18 cellular contexts compared by ENCODE assay signal in the genomic region with DNA sequence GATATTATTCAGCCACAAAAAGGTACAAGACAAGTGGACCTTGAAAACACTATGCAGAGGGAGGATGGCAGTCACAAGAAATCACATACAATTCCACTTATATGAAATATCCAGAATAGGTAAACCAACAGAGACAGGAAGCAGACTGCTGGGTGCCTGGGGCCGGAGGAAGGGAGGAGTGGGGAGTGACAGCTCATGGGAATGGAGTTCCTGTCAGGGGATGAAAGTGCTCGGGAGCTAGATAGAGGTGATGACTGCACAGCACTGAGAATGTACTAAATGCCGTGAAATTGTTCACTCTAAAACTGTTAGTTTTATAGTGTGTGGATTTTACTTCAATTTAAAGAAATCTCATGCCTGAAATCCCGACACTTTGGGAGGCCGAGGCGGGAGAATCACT.
A peak's percentile ranks its signal among the peaks of the same experiment; 100 is the strongest.
DNase-seq lines count a peak whose midpoint lies in the region; ATAC-seq and TF ChIP-seq lines count a peak whose summit lies in the region.
"Had no signal": no experiment of that assay in that cellular context is flagged by ENCODE, and none has a peak within 500 bp of the region (broad histone marks: within the 10 kb centered on the region; RNA-seq: fewer than 3 reads in every experiment).

No MANE protein-coding gene starts in this region.

- no peaks in the 10 kb centered on the region for H3K9me3 Mint-ChIP-seq in CD8-positive, alpha-beta memory T cell
- H3K9me3 Mint-ChIP-seq in activated T-cell treated with anti-CD3 and anti-CD28 coated beads, Interleukin-2, amount 50 U/mL, for 24 hours = no peaks in the 10 kb centered on the region
- H3K9me3 Mint-ChIP-seq: type B pancreatic cell had no signal

- no TSS peak for BruUV-seq in PC-3 (replicated peaks; lab: Mats Ljungman, UMichigan)

- CTCF ChIA-PET in CD8-positive, alpha-beta memory T cell (lab: Charles Lee) = interaction anchor here (3.0 kb wide), 1 partner anchor 11 kb away, joined by 11 read pairs; no protein-coding TSS in a partner anchor
- CTCF ChIA-PET in PC-3 (lab: Charles Lee) = no interaction called here

- H3K36me3 ChIP-seq in ACC112 (ENCODE audit: insufficient read depth, low read length) (no peaks in the 10 kb centered on the region), PC-3 (ENCODE audit: low read depth, low read length) (no peaks in the 10 kb centered on the region), vagina (no peaks in the 10 kb centered on the region), osteoblast (ENCODE audit: insufficient read depth, low read length) (no peaks in the 10 kb centered on the region), tibial nerve (no peaks in the 10 kb centered on the region)
- H3K36me3 ChIP-seq in CD8-positive, alpha-beta memory T cell (ENCODE audit: insufficient read depth, low read length) = no peaks in the 10 kb centered on the region

- TF ChIP-seq CTCF in PC-3 (conservative IDR thresholded peaks at IDR 0.05; ENCODE audit: low read depth, low read length) (no peak), vagina (IDR thresholded peaks at IDR 0.05) (no peak), osteoblast (IDR thresholded peaks at IDR 0.05; ENCODE audit: extremely low read depth, low read depth, low read length) (no peak), tibial nerve (IDR thresholded peaks at IDR 0.05) (no peak)

- 80 to 83% methylated on average over 6 of the region's 6 CpGs for WGBS in tibial nerve, 2 donors

- H3K4me2 ChIP-seq in PC-3 (ENCODE audit: low read length) = no peak overlapping the region
- H3K4me2 ChIP-seq in osteoblast (ENCODE audit: insufficient read depth, low read length) = no peak overlapping the region

- ATAC-seq in PC-3 = peak; percentile 69
- ATAC-seq: body of pancreas, left ventricle myocardium superior had no signal

- H3K4me3 ChIP-seq in ACC112 (ENCODE audit: low read depth, low read length) (no peak overlapping the region), PC-3 (ENCODE audit: low read length) (no peak overlapping the region), vagina (no peak overlapping the region), osteoblast (ENCODE audit: insufficient read depth, low read length) (no peak overlapping the region), tibial nerve (no peak overlapping the region)
- no peak overlapping the region for H3K4me3 ChIP-seq in CD8-positive, alpha-beta memory T cell (ENCODE audit: low read length)
- H3K4me3 ChIP-seq: body of pancreas had no signal

- H3K27me3 Mint-ChIP-seq in CD8-positive, alpha-beta memory T cell = no peaks in the 10 kb centered on the region
- no peaks in the 10 kb centered on the region for H3K27me3 Mint-ChIP-seq in activated T-cell treated with anti-CD3 and anti-CD28 coated beads, Interleukin-2, amount 50 U/mL, for 24 hours

- no peak for TF ChIP-seq POLR2A in vagina (IDR thresholded peaks at IDR 0.05)
- TF ChIP-seq POLR2A in tibial nerve (IDR thresholded peaks at IDR 0.05) = no peak

- no peaks in the 10 kb centered on the region for H3K36me3 Mint-ChIP-seq in CD8-positive, alpha-beta memory T cell
- H3K36me3 Mint-ChIP-seq in activated T-cell treated with anti-CD3 and anti-CD28 coated beads, Interleukin-2, amount 50 U/mL, for 24 hours (ENCODE audit: low read depth) = no peaks in the 10 kb centered on the region
- H3K36me3 Mint-ChIP-seq: type B pancreatic cell had no signal

- no peaks in the 10 kb centered on the region for H3K9me3 ChIP-seq in CD8-positive, alpha-beta memory T cell (ENCODE audit: low read length)
- no peaks in the 10 kb centered on the region for H3K9me3 ChIP-seq in PC-3 (ENCODE audit: low read length)
- H3K9me3 ChIP-seq in vagina = no peaks in the 10 kb centered on the region
- H3K9me3 ChIP-seq in osteoblast (ENCODE audit: low read depth, low read length) = peaks cover 2% of the 10 kb centered on the region
- no peaks in the 10 kb centered on the region for H3K9me3 ChIP-seq in tibial nerve
- H3K9me3 ChIP-seq: body of pancreas had no signal

- no peaks in the 10 kb centered on the region for H3K79me2 ChIP-seq in ACC112 (ENCODE audit: control insufficient read depth, insufficient read depth, low read length, unreplicated experiment)
- no peaks in the 10 kb centered on the region for H3K79me2 ChIP-seq in PC-3 (ENCODE audit: low read length)
- H3K79me2 ChIP-seq in osteoblast (ENCODE audit: insufficient read depth, low read length) = no peaks in the 10 kb centered on the region

- POLR2A ChIA-PET in CD8-positive, alpha-beta memory T cell (lab: Charles Lee) = no interaction called here
- POLR2A ChIA-PET in PC-3 (lab: Charles Lee; ENCODE audit: unreplicated experiment) = no interaction called here

- intact Hi-C loops in PC-3 (cut with micrococcal nuclease) (no loop called here), vagina (cut with DNase I) (loop anchor here (5.0 kb wide), 1 partner anchor 480 kb away; no protein-coding TSS in a partner anchor)

- no peaks in the 10 kb centered on the region for H3F3A ChIP-seq in PC-3 (ENCODE audit: low read length, unreplicated experiment)

- H3K27ac ChIP-seq in ACC112 (ENCODE audit: low read depth, low read length) (peak overlapping the region; percentile 12; the same call in 1 of the 2 replicates), PC-3 (ENCODE audit: low read length) (no peak overlapping the region), vagina (no peak overlapping the region), osteoblast (ENCODE audit: low read depth, low read length) (no peak overlapping the region), tibial nerve (no peak overlapping the region)
- no peak overlapping the region for H3K27ac ChIP-seq in CD8-positive, alpha-beta memory T cell (ENCODE audit: low read depth, low read length)
- H3K27ac ChIP-seq: body of pancreas, VCaP had no signal

- TF ChIP-seq EP300 in tibial nerve (IDR thresholded peaks at IDR 0.05) = no peak

- no peaks in the 10 kb centered on the region for H3K9me2 ChIP-seq in PC-3 (replicated peaks; ENCODE audit: low read length)

- H4K20me1 ChIP-seq in PC-3 (ENCODE audit: low read length) (no peaks in the 10 kb centered on the region), osteoblast (ENCODE audit: insufficient read depth, low read length) (no peaks in the 10 kb centered on the region)

- H3K4me1 Mint-ChIP-seq in CD8-positive, alpha-beta memory T cell = peaks cover 61 to 75% (median 65%) of the 10 kb centered on the region in 3 donors
- H3K4me1 Mint-ChIP-seq in activated T-cell treated with anti-CD3 and anti-CD28 coated beads, Interleukin-2, amount 50 U/mL, for 24 hours (ENCODE audit: low read depth) = peaks cover 65% of the 10 kb centered on the region

- H3K27ac Mint-ChIP-seq in CD8-positive, alpha-beta memory T cell = peak overlapping the region; percentile 32 to 96 (median 62)
- no peak overlapping the region for H3K27ac Mint-ChIP-seq in activated T-cell treated with anti-CD3 and anti-CD28 coated beads, Interleukin-2, amount 50 U/mL, for 24 hours
- H3K27ac Mint-ChIP-seq: type B pancreatic cell had no signal

- H3K4me1 ChIP-seq in ACC112 (ENCODE audit: control insufficient read depth, insufficient read depth, low read length, unreplicated experiment) = peaks cover 26% of the 10 kb centered on the region
- peaks cover 46% of the 10 kb centered on the region for H3K4me1 ChIP-seq in CD8-positive, alpha-beta memory T cell (ENCODE audit: insufficient read depth, low read length)
- peaks cover 7% of the 10 kb centered on the region; the same call in 1 of the 2 replicates for H3K4me1 ChIP-seq in PC-3 (ENCODE audit: insufficient read depth, low read length)
- peaks cover 17% of the 10 kb centered on the region for H3K4me1 ChIP-seq in vagina
- H3K4me1 ChIP-seq in osteoblast (ENCODE audit: insufficient read depth, low read length) = peaks cover 35% of the 10 kb centered on the region
- H3K4me1 ChIP-seq in tibial nerve = peaks cover 0 to 21% (median 5%) of the 10 kb centered on the region in 4 donors
- H3K4me1 ChIP-seq: body of pancreas had no signal

- H3K9ac ChIP-seq in PC-3 (ENCODE audit: low read length) = no peak overlapping the region

- no peak for DNase-seq in CD8-positive, alpha-beta memory T cell
- DNase-seq in PC-3 = peak; percentile 42
- peak; percentile 61 for DNase-seq in kidney tubule cell (ENCODE audit: low spot score)
- DNase-seq in vagina (ENCODE audit: extremely low spot score in 2 of 2) = no peak
- no peak for DNase-seq in osteoblast (ENCODE audit: insufficient read length, low spot score, missing footprints)
- no peak for DNase-seq in activated T-cell treated with anti-CD3 and anti-CD28 coated beads, Interleukin-2, amount 50 U/mL, for 24 hours
- DNase-seq in tibial nerve (ENCODE audit: low spot score in 2 of 2) = no peak
- DNase-seq: activated effector memory CD4-positive, alpha-beta T cell treated with anti-CD3 and anti-CD28 coated beads, Interleukin-2, amount 50 U/mL, for 16 hours; body of pancreas; effector CD4-positive, alpha-beta T cell; KBM-7; left ventricle myocardium superior; NCI-H1436; NCI-H345; stimulated activated CD4-positive, alpha-beta T cell treated with anti-CD3 and anti-CD28 coated beads, Interleukin-4, amount 100 ng/mL, for 24 hours had no signal

- H2AFZ ChIP-seq in ACC112 (ENCODE audit: low read length, unreplicated experiment) (no peak overlapping the region), PC-3 (ENCODE audit: low read length) (0 out of 2 replicates have a peak overlapping the region, but pooled peaks have one; percentile 17), osteoblast (ENCODE audit: low read length) (no peak overlapping the region)

- H3K27me3 ChIP-seq in ACC112 (ENCODE audit: insufficient read depth, low read length) (no peaks in the 10 kb centered on the region), PC-3 (ENCODE audit: low read length) (no peaks in the 10 kb centered on the region), vagina (no peaks in the 10 kb centered on the region), osteoblast (ENCODE audit: insufficient read depth, low read length) (no peaks in the 10 kb centered on the region), tibial nerve (peaks cover 0 to 16% of the 10 kb centered on the region in 2 donors)
- no peaks in the 10 kb centered on the region for H3K27me3 ChIP-seq in CD8-positive, alpha-beta memory T cell (ENCODE audit: insufficient read depth, low read length, poor library complexity, severe bottlenecking)
- H3K27me3 ChIP-seq: body of pancreas had no signal

- H3K4me3 Mint-ChIP-seq in CD8-positive, alpha-beta memory T cell = peak overlapping the region in 5 of 7 donors; percentile 18 to 71 (median 50)
- no peak overlapping the region for H3K4me3 Mint-ChIP-seq in activated T-cell treated with anti-CD3 and anti-CD28 coated beads, Interleukin-2, amount 50 U/mL, for 24 hours
- H3K4me3 Mint-ChIP-seq: type B pancreatic cell had no signal

Comparison
In these comparisons a context has a peak if more than half of its experiments do, and no peak if none do; other contexts are left out.
1. DNase-seq: peak in PC-3 (single experiment) and kidney tubule cell (single experiment); none in CD8-positive, alpha-beta memory T cell (0 of 5), vagina (0 of 2), osteoblast (single experiment), activated T-cell treated with anti-CD3 and anti-CD28 coated beads, Interleukin-2, amount 50 U/mL, for 24 hours (single experiment) and tibial nerve (0 of 2).